ENCODE assay signal across 10 cellular contexts in genomic region chr3:75906555-75907112, GRCh38.
DNase-seq lines count a peak whose midpoint lies in the region; ATAC-seq lines count a peak whose summit lies in the region.
"Had no signal": no experiment of that assay in that cellular context is flagged by ENCODE, and none has a peak within 500 bp of the region (broad histone marks: within the 10 kb centered on the region; RNA-seq: fewer than 3 reads in every experiment).

No MANE protein-coding gene starts in this region.

- H2BK5ac ChIP-seq in neuronal stem cell (ENCODE audit: low read length) = no peak overlapping the region

- no peak overlapping the region for H4K8ac ChIP-seq in neuronal stem cell (ENCODE audit: low read depth, low read length)

- ATAC-seq in esophagus mucosa (peak; percentile 39), GM18909 (IDR thresholded peaks at IDR 0.05; ENCODE audit: poor library complexity, unreplicated experiment) (no peak), HG03378 (IDR thresholded peaks at IDR 0.05; ENCODE audit: unreplicated experiment) (no peak)
- ATAC-seq: GM12878 had no signal

- H2BK120ac ChIP-seq in neuronal stem cell (ENCODE audit: low read depth, low read length) = no peak overlapping the region

- peak overlapping the region; percentile 77 for H3K9ac ChIP-seq in neuronal stem cell (ENCODE audit: low read depth, low read length, poor library complexity)

- H3K4me3 ChIP-seq in neuronal stem cell (ENCODE audit: low read length in 2 of 2) = peak overlapping the region in 1 of 2 donors; percentile 84
- H3K4me3 ChIP-seq: GM12878 had no signal

- H3K14ac ChIP-seq in neuronal stem cell (ENCODE audit: low read length) = peak overlapping the region; percentile 31

- H2AK5ac ChIP-seq in neuronal stem cell (ENCODE audit: low read depth, low read length) = no peak overlapping the region

- DNase-seq in Daoy (ENCODE audit: low read depth) (peak; percentile 0), NCI-H510A (lab: John Stamatoyannopoulos, UW) (peak; percentile 36), neuronal stem cell (ENCODE audit: low spot score) (peak; percentile 48), Kasumi-1 (lab: John Stamatoyannopoulos, UW) (no peak), putamen (ENCODE audit: low spot score) (no peak)

- H4K91ac ChIP-seq in neuronal stem cell (ENCODE audit: low read depth, low read length, poor library complexity) = no peak overlapping the region

- no CpG with 5 or more reads among the region's 37 CpGs for WGBS in neuronal stem cell (ENCODE audit: extremely low coverage in 2 of 2, insufficient read length in 2 of 2, insufficient replicate concordance in 1 of 2), 2 donors

- no peaks in the 10 kb centered on the region for H3K79me1 ChIP-seq in neuronal stem cell (ENCODE audit: low read depth, low read length)

- no peaks in the 10 kb centered on the region for H3K4me1 ChIP-seq in neuronal stem cell (ENCODE audit: control insufficient read depth in 2 of 2, insufficient read depth in 1 of 2, low read depth in 1 of 2, low read length in 2 of 2)

- H3K4ac ChIP-seq in neuronal stem cell (ENCODE audit: low read length) = no peak overlapping the region

- H3K18ac ChIP-seq in neuronal stem cell (ENCODE audit: low read length) = peak overlapping the region; percentile 87

- no peaks in the 10 kb centered on the region for H3K36me3 ChIP-seq in neuronal stem cell (replicated peaks in 1 of 2; ENCODE audit: control insufficient read depth in 2 of 2, insufficient read depth in 2 of 2, low read length in 2 of 2)

- H3K9me3 ChIP-seq in neuronal stem cell (replicated peaks in 1 of 2; ENCODE audit: control insufficient read depth in 2 of 2, insufficient read depth in 1 of 2, low read depth in 1 of 2, low read length in 2 of 2) = no peaks in the 10 kb centered on the region

- peak overlapping the region; percentile 67 for H3K4me2 ChIP-seq in neuronal stem cell (ENCODE audit: insufficient read depth, low read length, poor library complexity, severe bottlenecking)

- H2BK15ac ChIP-seq in neuronal stem cell (ENCODE audit: low read length) = peak overlapping the region; percentile 26

- H3K27ac ChIP-seq in neuronal stem cell (replicated peaks; ENCODE audit: low read length) = no peak overlapping the region
- H3K27ac ChIP-seq: VCaP had no signal

- H3K27me3 ChIP-seq in neuronal stem cell (ENCODE audit: control insufficient read depth in 3 of 3, insufficient read depth in 3 of 3, low read depth in 1 of 3, low read length in 3 of 3) = peaks cover 0 to 25% (median 7%) of the 10 kb centered on the region in 3 experiments

- H3K23ac ChIP-seq in neuronal stem cell (ENCODE audit: low read depth, low read length, poor library complexity) = no peak overlapping the region

- peak overlapping the region; percentile 73 for H2BK12ac ChIP-seq in neuronal stem cell (ENCODE audit: low read length)

- peak overlapping the region; percentile 77 for H2AFZ ChIP-seq in neuronal stem cell (ENCODE audit: low read length)

Comparison
In these comparisons a context has a peak if more than half of its experiments do, and no peak if none do; other contexts are left out.
1. DNase-seq: peak in Daoy (single experiment), NCI-H510A (single experiment) and neuronal stem cell (single experiment); none in Kasumi-1 (0 of 2) and putamen (single experiment).